Comparison of ENCODE assay signal across 1 cellular context in the genomic region with DNA sequence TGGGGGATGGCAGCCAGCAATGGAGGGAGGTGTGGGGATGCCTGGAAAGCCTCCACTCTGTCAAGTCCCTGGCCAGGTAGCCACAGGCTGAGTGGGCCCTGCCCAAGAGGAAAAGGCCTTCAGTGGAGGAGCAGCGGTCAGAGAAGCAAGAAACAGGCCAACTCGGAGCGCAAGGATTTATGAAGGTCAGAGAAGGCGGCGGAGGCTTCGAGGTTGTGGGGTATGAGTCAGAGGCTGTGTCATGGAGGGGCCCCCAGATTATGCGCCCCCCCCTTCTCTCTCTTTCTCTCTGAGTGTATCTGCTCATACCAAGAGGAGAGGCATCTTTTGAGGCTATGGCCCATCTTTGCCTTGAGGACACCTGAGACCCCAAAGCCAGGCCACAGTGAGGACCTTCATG.
TF ChIP-seq lines count a peak whose summit lies in the region.

No MANE protein-coding gene starts in this region.

TF ChIP-seq in IMR-90, 13 proteins besides CTCF, POLR2A, EP300 and RAD21 (continued from another document):
- TF ChIP-seq, protein P1, sequence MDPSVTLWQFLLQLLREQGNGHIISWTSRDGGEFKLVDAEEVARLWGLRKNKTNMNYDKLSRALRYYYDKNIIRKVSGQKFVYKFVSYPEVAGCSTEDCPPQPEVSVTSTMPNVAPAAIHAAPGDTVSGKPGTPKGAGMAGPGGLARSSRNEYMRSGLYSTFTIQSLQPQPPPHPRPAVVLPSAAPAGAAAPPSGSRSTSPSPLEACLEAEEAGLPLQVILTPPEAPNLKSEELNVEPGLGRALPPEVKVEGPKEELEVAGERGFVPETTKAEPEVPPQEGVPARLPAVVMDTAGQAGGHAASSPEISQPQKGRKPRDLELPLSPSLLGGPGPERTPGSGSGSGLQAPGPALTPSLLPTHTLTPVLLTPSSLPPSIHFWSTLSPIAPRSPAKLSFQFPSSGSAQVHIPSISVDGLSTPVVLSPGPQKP (IDR thresholded peaks at IDR 0.05; ENCODE audit: borderline replicate concordance, low read depth, low read length): no peak
- TF ChIP-seq BHLHE40 (IDR thresholded peaks at IDR 0.05; ENCODE audit: low read depth, low read length) (no peak), SMC3 (IDR thresholded peaks at IDR 0.05; ENCODE audit: low read depth, low read length) (no peak), RCOR1 (IDR thresholded peaks at IDR 0.05; ENCODE audit: insufficient replicate concordance, low read length) (no peak), MAFK (IDR thresholded peaks at IDR 0.05; ENCODE audit: low read depth, low read length) (no peak), MXI1 (IDR thresholded peaks at IDR 0.05; ENCODE audit: borderline replicate concordance, low read depth, low read length) (no peak), RFX5 (IDR thresholded peaks at IDR 0.05; ENCODE audit: low read depth, low read length) (no peak), MAZ (IDR thresholded peaks at IDR 0.05; ENCODE audit: borderline replicate concordance, low read depth, low read length) (no peak), FOS (IDR thresholded peaks at IDR 0.05; ENCODE audit: low read depth, low read length) (no peak)
